ENCODE assay signal across 10 cellular contexts in the genomic region with DNA sequence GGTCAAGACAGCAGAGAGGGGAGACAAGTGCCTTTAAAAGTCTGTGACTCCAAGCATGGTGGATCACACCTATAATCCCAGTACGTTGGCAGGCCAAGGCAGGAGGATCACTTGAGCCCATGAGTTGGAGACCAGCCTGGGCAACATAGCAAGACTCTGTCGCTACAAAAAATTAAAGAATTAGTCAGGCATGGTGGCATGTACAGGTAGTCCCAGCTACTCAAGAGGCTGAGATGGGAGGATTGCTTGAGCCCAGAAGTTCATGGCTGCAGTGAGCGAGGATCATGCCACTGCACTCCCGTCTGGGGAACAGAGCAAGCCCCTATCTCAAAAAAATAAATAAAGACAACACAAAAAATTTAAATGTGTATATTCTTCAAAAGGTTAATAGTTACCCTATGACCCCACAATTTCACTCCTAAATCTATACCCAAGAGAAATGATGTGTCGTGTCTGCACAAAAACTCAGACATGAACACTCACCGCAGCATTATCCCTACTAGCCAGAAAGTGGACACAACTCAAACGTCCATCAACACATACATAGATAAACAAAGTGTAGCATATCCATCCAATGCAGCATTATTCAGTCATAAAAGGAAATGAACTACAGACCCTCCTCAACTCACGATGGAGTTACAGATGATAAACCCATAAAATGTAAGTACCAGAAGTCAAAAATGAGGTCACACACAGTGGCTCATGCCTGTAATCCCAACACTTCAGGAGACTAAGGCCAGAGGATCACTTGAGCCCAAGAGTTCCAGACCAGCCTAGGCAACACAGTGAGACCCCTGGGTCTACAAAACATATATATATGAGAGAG. TPM values are rescaled to one million over a fixed set of nuclear protein-coding genes. Genes with fewer than 3 reads are reported as not detected.
DNase-seq lines count a peak whose midpoint lies in the region; ATAC-seq and TF ChIP-seq lines count a peak whose summit lies in the region.
"Had no signal": no experiment of that assay in that cellular context is flagged by ENCODE, and none has a peak within 500 bp of the region (broad histone marks: within the 10 kb centered on the region; RNA-seq: fewer than 3 reads in every experiment).

No MANE protein-coding gene starts in this region.

- peaks cover 47% of the 10 kb centered on the region for H3K36me3 Mint-ChIP-seq in activated CD8-positive, alpha-beta T cell treated with anti-CD3 and anti-CD28 coated beads, Interleukin-2, amount 10 ng/mL, durations not matched to agents 7 days and 5 days (ENCODE audit: low read depth)
- peaks cover 35% of the 10 kb centered on the region for H3K36me3 Mint-ChIP-seq in activated CD8-positive, alpha-beta T cell treated with anti-CD3 and anti-CD28 coated beads for 36 hours (ENCODE audit: low read depth)

- H3K9ac ChIP-seq in mammary epithelial cell (ENCODE audit: insufficient read depth, low read length) (no peak overlapping the region), mucosa of rectum (ENCODE audit: low read depth in 1 of 2, low read length in 2 of 2) (no peak overlapping the region)

- H3K4me3 ChIP-seq in mammary epithelial cell (replicated peaks in 1 of 3; ENCODE audit: insufficient read depth in 1 of 3, low read depth in 2 of 3, low read length in 3 of 3) (no peak overlapping the region), mucosa of rectum (ENCODE audit: low read length in 2 of 2) (no peak overlapping the region), testis (no peak overlapping the region)

- peaks cover 31% of the 10 kb centered on the region for H3K4me1 Mint-ChIP-seq in activated CD8-positive, alpha-beta T cell treated with anti-CD3 and anti-CD28 coated beads, Interleukin-2, amount 10 ng/mL, durations not matched to agents 7 days and 5 days (ENCODE audit: low read depth)
- H3K4me1 Mint-ChIP-seq in activated CD8-positive, alpha-beta T cell treated with anti-CD3 and anti-CD28 coated beads for 36 hours (ENCODE audit: low read depth): peaks cover 57% of the 10 kb centered on the region

- BruUV-seq in mammary epithelial cell (replicated peaks; lab: Mats Ljungman, UMichigan): no TSS peak

- peak overlapping the region; percentile 57 for H3K27ac ChIP-seq in mammary epithelial cell (ENCODE audit: insufficient read depth, low read depth, low read length)
- H3K27ac ChIP-seq in mucosa of rectum (ENCODE audit: low read depth in 2 of 2, low read length in 2 of 2): peak overlapping the region; percentile 77 to 78
- H3K27ac ChIP-seq in testis: peak overlapping the region; percentile 18 to 88

- no peaks in the 10 kb centered on the region for H3K9me3 Mint-ChIP-seq in activated CD8-positive, alpha-beta T cell treated with anti-CD3 and anti-CD28 coated beads, Interleukin-2, amount 10 ng/mL, durations not matched to agents 7 days and 5 days (ENCODE audit: insufficient read depth)
- no peaks in the 10 kb centered on the region for H3K9me3 Mint-ChIP-seq in activated CD8-positive, alpha-beta T cell treated with anti-CD3 and anti-CD28 coated beads for 36 hours

- dilution Hi-C loops in mammary epithelial cell (cut with HindIII; ENCODE audit: low sequenced_read_pairs): no loop called here

- intact Hi-C loops in activated CD8-positive, alpha-beta T cell treated with anti-CD3 and anti-CD28 coated beads for 36 hours (cut with micrococcal nuclease): no loop called here
- intact Hi-C loops in mammary epithelial cell (cut with micrococcal nuclease): no loop called here
- intact Hi-C loops in testis (cut with DNase I; ENCODE audit: low total_unique reads): no loop called here

- peaks cover 7% of the 10 kb centered on the region for H3K36me3 ChIP-seq in mammary epithelial cell (ENCODE audit: insufficient read depth, low read length)
- H3K36me3 ChIP-seq in mucosa of rectum (ENCODE audit: control insufficient read depth in 2 of 2, insufficient read depth in 2 of 2, low read length in 2 of 2): peaks cover 11 to 14% of the 10 kb centered on the region in 2 donors
- H3K36me3 ChIP-seq in testis (ENCODE audit: low read depth, missing control alignments): no peaks in the 10 kb centered on the region

- H3K27me3 Mint-ChIP-seq in activated CD8-positive, alpha-beta T cell treated with anti-CD3 and anti-CD28 coated beads, Interleukin-2, amount 10 ng/mL, durations not matched to agents 7 days and 5 days (ENCODE audit: low read depth): no peaks in the 10 kb centered on the region
- no peaks in the 10 kb centered on the region for H3K27me3 Mint-ChIP-seq in activated CD8-positive, alpha-beta T cell treated with anti-CD3 and anti-CD28 coated beads for 36 hours

- POLR2A ChIA-PET in activated CD8-positive, alpha-beta T cell treated with anti-CD3 and anti-CD28 coated beads, Interleukin-2, amount 10 ng/mL, durations not matched to agents 7 days and 5 days (lab: Charles Lee): no interaction called here
- POLR2A ChIA-PET in activated CD8-positive, alpha-beta T cell treated with anti-CD3 and anti-CD28 coated beads for 36 hours (lab: Charles Lee): interaction anchor here (0.7 to 1.1 kb wide), 2 partner anchors 13 to 97 kb away, joined by 3 to 4 read pairs; no protein-coding TSS in a partner anchor

- no peak overlapping the region for H3K4me2 ChIP-seq in mammary epithelial cell (ENCODE audit: insufficient read depth, low read depth, low read length)

- no peak overlapping the region for H3K4me3 Mint-ChIP-seq in activated CD8-positive, alpha-beta T cell treated with anti-CD3 and anti-CD28 coated beads, Interleukin-2, amount 10 ng/mL, durations not matched to agents 7 days and 5 days
- H3K4me3 Mint-ChIP-seq in activated CD8-positive, alpha-beta T cell treated with anti-CD3 and anti-CD28 coated beads for 36 hours: no peak overlapping the region

- H4K20me1 ChIP-seq in mammary epithelial cell (ENCODE audit: insufficient read depth, low read length): no peaks in the 10 kb centered on the region

- peaks cover 68% of the 10 kb centered on the region for H3K4me1 ChIP-seq in mammary epithelial cell (ENCODE audit: insufficient read depth, low read length)
- peaks cover 18 to 44% of the 10 kb centered on the region in 2 donors for H3K4me1 ChIP-seq in mucosa of rectum (ENCODE audit: control insufficient read depth in 2 of 2, insufficient read depth in 2 of 2, low read length in 2 of 2)
- H3K4me1 ChIP-seq in testis: peaks cover 79% of the 10 kb centered on the region

- H3K27ac Mint-ChIP-seq in activated CD8-positive, alpha-beta T cell treated with anti-CD3 and anti-CD28 coated beads, Interleukin-2, amount 10 ng/mL, durations not matched to agents 7 days and 5 days: peak overlapping the region; percentile 2
- no peak overlapping the region for H3K27ac Mint-ChIP-seq in activated CD8-positive, alpha-beta T cell treated with anti-CD3 and anti-CD28 coated beads for 36 hours

- no peak for TF ChIP-seq POLR2A in testis (IDR thresholded peaks at IDR 0.05)

- no peak for ATAC-seq in activated CD8-positive, alpha-beta T cell treated with anti-CD3 and anti-CD28 coated beads, Interleukin-2, amount 10 ng/mL, durations not matched to agents 7 days and 5 days
- ATAC-seq in activated CD8-positive, alpha-beta T cell treated with anti-CD3 and anti-CD28 coated beads for 36 hours: no peak
- no peak for ATAC-seq in GM21786 (IDR thresholded peaks at IDR 0.05; ENCODE audit: unreplicated experiment)

- no peak for TF ChIP-seq CTCF in activated CD8-positive, alpha-beta T cell treated with anti-CD3 and anti-CD28 coated beads for 36 hours (IDR thresholded peaks at IDR 0.05)
- TF ChIP-seq CTCF in mammary epithelial cell (conservative IDR thresholded peaks at IDR 0.05 in 1 of 2, IDR thresholded peaks at IDR 0.05 in 1 of 2; ENCODE audit: extremely low read depth in 1 of 2, insufficient read depth in 1 of 2, low read depth in 1 of 2, low read length in 2 of 2) (no peak), testis (IDR thresholded peaks at IDR 0.05) (no peak)

- in situ Hi-C loops in mammary epithelial cell (cut with MboI; ENCODE audit: low sequenced_read_pairs in 2 of 2): no loop called here

- no peak for DNase-seq in activated CD8-positive, alpha-beta T cell treated with anti-CD3 and anti-CD28 coated beads, Interleukin-2, amount 10 ng/mL, durations not matched to agents 7 days and 5 days
- no peak for DNase-seq in activated CD8-positive, alpha-beta T cell treated with anti-CD3 and anti-CD28 coated beads for 36 hours
- no peak for DNase-seq in mammary epithelial cell
- DNase-seq in testis: no peak
- no peak for DNase-seq in GM03348 (ENCODE audit: low spot score)
- no peak for DNase-seq in stimulated activated CD4-positive, alpha-beta T cell treated with anti-CD3 and anti-CD28 coated beads, Interleukin-4, amount 100 ng/mL, for 4 hours
- DNase-seq: activated T-cell treated with anti-CD3 and anti-CD28 coated beads for 4 hours, NCI-H2171 treated with DMSO at 0.1 percent for 48 hours had no signal

- WGBS in mammary epithelial cell (ENCODE audit: low coverage, missing lambda C conversion rate): 97% methylated on average over 8 of the region's 8 CpGs
- 80 to 88% methylated on average over 8 of the region's 8 CpGs for WGBS in testis, 2 donors

- peaks cover 83% of the 10 kb centered on the region for H3K79me2 ChIP-seq in mammary epithelial cell (ENCODE audit: insufficient read depth, low read length)

- CTCF ChIA-PET in activated CD8-positive, alpha-beta T cell treated with anti-CD3 and anti-CD28 coated beads, Interleukin-2, amount 10 ng/mL, durations not matched to agents 7 days and 5 days (lab: Charles Lee): no interaction called here
- CTCF ChIA-PET in activated CD8-positive, alpha-beta T cell treated with anti-CD3 and anti-CD28 coated beads for 36 hours (lab: Charles Lee): interaction anchor here (2.0 kb wide), 1 partner anchor 51 kb away, joined by 9 read pairs; no protein-coding TSS in a partner anchor
- CTCF ChIA-PET in mammary epithelial cell (lab: Charles Lee; ENCODE audit: low non-redundant PET): no interaction called here

- H2AFZ ChIP-seq in mammary epithelial cell (ENCODE audit: low read depth, low read length): no peak overlapping the region

- H3K27me3 ChIP-seq in mammary epithelial cell (ENCODE audit: insufficient read depth, low read length) (no peaks in the 10 kb centered on the region), mucosa of rectum (ENCODE audit: control insufficient read depth in 2 of 2, insufficient read depth in 2 of 2, low read length in 2 of 2) (no peaks in the 10 kb centered on the region), testis (no peaks in the 10 kb centered on the region)

- no peaks in the 10 kb centered on the region for H3K9me3 ChIP-seq in mammary epithelial cell (replicated peaks; ENCODE audit: insufficient read depth, low read length)
- no peaks in the 10 kb centered on the region for H3K9me3 ChIP-seq in mucosa of rectum (ENCODE audit: control insufficient read depth in 2 of 2, low read length in 2 of 2)
- no peaks in the 10 kb centered on the region for H3K9me3 ChIP-seq in testis

RNA-seq across cellular contexts. Expression of a gene that starts 23.9 kb away (rescaled TPM):
- total RNA-seq in activated CD8-positive, alpha-beta T cell treated with anti-CD3 and anti-CD28 coated beads, Interleukin-2, amount 10 ng/mL, durations not matched to agents 7 days and 5 days: 10 to 100 TPM; 44.3 to 44.7 TPM
- total RNA-seq in activated CD8-positive, alpha-beta T cell treated with anti-CD3 and anti-CD28 coated beads for 36 hours: 10 to 100 TPM; 31.9 to 33.4 TPM
- 10 to 100 TPM; 18.7 to 59.6 TPM for total RNA-seq in mammary epithelial cell
- 26.0 TPM for polyA plus RNA-seq in mammary epithelial cell
- polyA minus RNA-seq in mammary epithelial cell: 45.8 TPM
- 100 to 1,000 TPM in 1 of 2 donors, 10 to 100 TPM in 1; 87.2 to 102 TPM for total RNA-seq in testis
- polyA plus RNA-seq in testis (ENCODE audit: insufficient read depth, low read depth, low replicate concordance): 30.4 TPM
